ENCODE assay signal across 1 cellular context in the genomic region with DNA sequence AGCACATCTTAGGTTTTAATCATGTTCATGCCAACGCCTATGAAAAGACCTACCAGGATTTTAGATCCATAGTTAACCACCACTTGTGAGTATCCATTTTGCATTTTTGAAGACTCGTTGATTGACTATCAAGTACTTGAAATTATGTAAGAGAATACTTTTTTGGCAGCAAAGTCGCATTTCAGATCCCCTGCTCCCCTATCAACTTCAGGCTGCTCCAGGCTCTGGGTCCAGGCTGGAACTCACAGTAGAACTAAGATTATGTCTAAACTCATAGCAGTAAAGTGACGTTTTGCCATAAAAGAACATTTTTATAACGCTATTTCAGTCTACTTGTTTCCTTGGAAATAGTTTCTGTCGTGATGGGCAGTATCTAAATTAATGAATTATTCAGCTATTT.
TF ChIP-seq lines count a peak whose summit lies in the region.

No MANE protein-coding gene starts in this region.

TF ChIP-seq in HCT116, 20 proteins besides CTCF, POLR2A, EP300 and RAD21 (continued from another document):
- no peak for TF ChIP-seq ZFX (IDR thresholded peaks at IDR 0.05)
